ENCODE assay signal across 8 cellular contexts in the genomic region with DNA sequence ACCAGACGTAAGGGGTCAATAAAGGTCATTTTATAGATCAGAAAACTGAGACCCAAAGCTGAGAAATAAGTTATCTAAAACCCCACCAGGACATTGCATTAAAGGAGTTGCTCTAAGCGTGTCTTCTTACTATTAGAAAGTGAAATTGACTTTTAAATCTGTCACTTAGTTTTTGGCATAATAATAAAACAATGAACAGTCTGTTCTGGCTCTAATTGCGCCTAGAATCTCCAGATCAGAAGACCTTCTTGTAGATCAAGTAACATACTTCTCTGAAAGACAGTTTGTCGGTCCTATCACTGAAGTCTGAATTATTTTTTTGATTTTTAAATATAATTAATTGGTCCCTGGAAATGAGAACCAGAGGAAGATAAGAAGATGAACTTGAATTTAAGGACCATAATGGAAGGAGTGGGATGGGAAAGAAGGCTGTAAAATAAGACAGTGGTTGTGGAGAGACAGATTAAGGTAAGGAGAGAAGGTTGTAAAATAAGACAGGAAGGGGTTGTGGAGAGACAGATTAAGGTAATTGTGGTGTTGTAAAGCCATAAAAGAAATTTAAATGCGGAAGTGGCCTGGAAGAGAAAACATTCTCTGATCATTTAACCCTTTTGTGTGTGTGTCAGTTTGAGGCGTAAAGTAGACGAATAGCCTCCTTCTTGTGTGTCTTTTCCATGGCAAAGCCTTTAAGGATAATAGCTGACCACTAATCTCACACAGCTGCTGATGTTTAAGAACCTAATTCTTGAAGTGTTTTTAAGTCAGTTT. TPM values are rescaled to one million over a fixed set of nuclear protein-coding genes. Genes with fewer than 3 reads are reported as not detected.
DNase-seq lines count a peak whose midpoint lies in the region; ATAC-seq and TF ChIP-seq lines count a peak whose summit lies in the region.

No MANE protein-coding gene starts in this region.

- TF ChIP-seq CTCF in Caco-2 (IDR thresholded peaks at IDR 0.05; ENCODE audit: insufficient read depth in 1 of 2, low read depth in 1 of 2, low read length in 1 of 2, severe bottlenecking in 1 of 2, unreplicated experiment in 1 of 2): no peak
- TF ChIP-seq CTCF in MM.1S (IDR thresholded peaks at IDR 0.05; ENCODE audit: low read length): no peak
- TF ChIP-seq CTCF in adrenal gland (IDR thresholded peaks at IDR 0.05): no peak

- no TSS peak for BruUV-seq in Caco-2 (replicated peaks; lab: Mats Ljungman, UMichigan)

- peaks cover 17% of the 10 kb centered on the region for H3K36me3 Mint-ChIP-seq in Caco-2 (ENCODE audit: insufficient read depth, unreplicated experiment)

- H3K9ac ChIP-seq in MM.1S (ENCODE audit: low read length): peak overlapping the region; percentile 27; the same call in 1 of the 2 replicates

- H3K9me2 ChIP-seq in MM.1S (replicated peaks; ENCODE audit: insufficient read depth, low read length): no peaks in the 10 kb centered on the region

- H3K4me3 ChIP-seq in Caco-2 (ENCODE audit: low read depth, low read length) (no peak overlapping the region), MM.1S (ENCODE audit: low read length) (peak overlapping the region; percentile 50), adrenal gland (peak overlapping the region in 1 of 4 donors; percentile 41), muscle layer of duodenum (ENCODE audit: low read depth in 1 of 2, low read length in 2 of 2) (peak overlapping the region; percentile 43)

- WGBS in adrenal gland, 4 donors: 40 to 49% (median 43%) methylated on average over 7 of the region's 7 CpGs

- H3K4me2 ChIP-seq in MM.1S (ENCODE audit: low read depth, low read length): peak overlapping the region; percentile 87

- peak overlapping the region; percentile 62; the same call in 1 of the 2 replicates for H3K27ac ChIP-seq in MM.1S (ENCODE audit: low read length)
- H3K27ac ChIP-seq in adrenal gland: peak overlapping the region in 4 of 5 donors; percentile 24 to 61 (median 34)
- H3K27ac ChIP-seq in muscle layer of duodenum (ENCODE audit: low read length): peak overlapping the region; percentile 20

- peaks cover 46% of the 10 kb centered on the region for H3F3A ChIP-seq in MM.1S (ENCODE audit: insufficient read depth, low read length)

- H3K4me1 ChIP-seq in Caco-2: peaks cover 61% of the 10 kb centered on the region
- peaks cover 58% of the 10 kb centered on the region for H3K4me1 ChIP-seq in MM.1S (ENCODE audit: low read length)
- H3K4me1 ChIP-seq in adrenal gland (replicated peaks in 1 of 2): peaks cover 76 to 91% of the 10 kb centered on the region in 2 donors
- peaks cover 59 to 87% of the 10 kb centered on the region in 2 donors for H3K4me1 ChIP-seq in muscle layer of duodenum (ENCODE audit: control insufficient read depth in 1 of 2, insufficient read depth in 2 of 2, low read length in 2 of 2)

- no peak overlapping the region for H3K4me3 Mint-ChIP-seq in Caco-2 (ENCODE audit: unreplicated experiment)

- DNase-seq in Caco-2 (peak in 1 of 2 experiments; percentile 29), MM.1S (no peak), adrenal gland (no peak), sciatic nerve (ENCODE audit: low spot score) (no peak)
- no peak for DNase-seq in stimulated activated CD4-positive, alpha-beta T cell treated with anti-CD3 and anti-CD28 coated beads, Interleukin-12 subunit alpha, Interleukin-12 subunit beta, amount 100 ng/mL, for 4 hours

- peak overlapping the region; percentile 4 for H3K27ac Mint-ChIP-seq in Caco-2 (ENCODE audit: unreplicated experiment)

- no peak for TF ChIP-seq POLR2A in adrenal gland (IDR thresholded peaks at IDR 0.05)

- H3K36me3 ChIP-seq in Caco-2 (ENCODE audit: control insufficient read depth, insufficient read depth, low read length) (peaks cover 2% of the 10 kb centered on the region; the same call in 1 of the 2 replicates), MM.1S (replicated peaks; ENCODE audit: insufficient read depth, low read length) (no peaks in the 10 kb centered on the region), adrenal gland (replicated peaks in 1 of 2) (no peaks in the 10 kb centered on the region), muscle layer of duodenum (ENCODE audit: control insufficient read depth in 1 of 2, insufficient read depth in 2 of 2, low read length in 2 of 2) (no peaks in the 10 kb centered on the region)

- intact Hi-C loops in Caco-2 (cut with micrococcal nuclease; ENCODE audit: unreplicated experiment): loop anchor here (1.0 kb wide), 1 partner anchor 30 kb away; no protein-coding TSS in a partner anchor
- intact Hi-C loops in adrenal gland (cut with DNase I): no loop called here
- intact Hi-C loops in sciatic nerve (cut with DNase I): no loop called here

- CTCF ChIA-PET in Caco-2 (lab: Charles Lee): interaction anchor here (7.8 kb wide), 1 partner anchor 58 kb away, joined by 47 read pairs; no protein-coding TSS in a partner anchor

- H2AFZ ChIP-seq in MM.1S (ENCODE audit: low read length): no peak overlapping the region

- H3K27me3 ChIP-seq in Caco-2 (replicated peaks; ENCODE audit: control insufficient read depth, insufficient read depth, low read length) (no peaks in the 10 kb centered on the region), MM.1S (replicated peaks; ENCODE audit: insufficient read depth, low read length) (no peaks in the 10 kb centered on the region), adrenal gland (no peaks in the 10 kb centered on the region), muscle layer of duodenum (ENCODE audit: low read depth, low read length) (no peaks in the 10 kb centered on the region)

- H3K9me3 ChIP-seq in Caco-2 (no peaks in the 10 kb centered on the region), MM.1S (replicated peaks; ENCODE audit: insufficient read depth, low read length) (no peaks in the 10 kb centered on the region), adrenal gland (replicated peaks in 1 of 3) (no peaks in the 10 kb centered on the region), muscle layer of duodenum (ENCODE audit: control insufficient read depth in 1 of 2, low read length in 2 of 2) (no peaks in the 10 kb centered on the region)

- peaks cover 98% of the 10 kb centered on the region for H3K79me2 ChIP-seq in MM.1S (ENCODE audit: low read length)

- no peaks in the 10 kb centered on the region for H3K9me3 Mint-ChIP-seq in Caco-2 (ENCODE audit: unreplicated experiment)

- H3K27me3 Mint-ChIP-seq in Caco-2 (ENCODE audit: insufficient read depth, unreplicated experiment): no peaks in the 10 kb centered on the region

- POLR2A ChIA-PET in Caco-2 (lab: Charles Lee): no interaction called here

- ATAC-seq in GM18867 (IDR thresholded peaks at IDR 0.05; ENCODE audit: unreplicated experiment) (no peak), GM18858 (IDR thresholded peaks at IDR 0.05; ENCODE audit: unreplicated experiment) (no peak), sciatic nerve (no peak)

- H3K4me1 Mint-ChIP-seq in Caco-2 (ENCODE audit: low read depth, unreplicated experiment): peaks cover 68% of the 10 kb centered on the region

- H4K20me1 ChIP-seq in MM.1S (ENCODE audit: insufficient read depth, low read length): peaks cover 8% of the 10 kb centered on the region

RNA-seq across cellular contexts. Expression of a gene that starts 20.0 kb away (rescaled TPM):
- total RNA-seq in Caco-2 (2022): 142 and 144 TPM in 2 replicates
- total RNA-seq in adrenal gland: 10 to 100 TPM; 21.2 to 58.8 (median 38.5) TPM
- polyA plus RNA-seq in adrenal gland: 10 to 100 TPM; 19.6 to 96.6 (median 21.2) TPM
- 34.7 TPM for total RNA-seq in sciatic nerve
